Comparison of ENCODE assay signal across 8 cellular contexts in the genomic region with DNA sequence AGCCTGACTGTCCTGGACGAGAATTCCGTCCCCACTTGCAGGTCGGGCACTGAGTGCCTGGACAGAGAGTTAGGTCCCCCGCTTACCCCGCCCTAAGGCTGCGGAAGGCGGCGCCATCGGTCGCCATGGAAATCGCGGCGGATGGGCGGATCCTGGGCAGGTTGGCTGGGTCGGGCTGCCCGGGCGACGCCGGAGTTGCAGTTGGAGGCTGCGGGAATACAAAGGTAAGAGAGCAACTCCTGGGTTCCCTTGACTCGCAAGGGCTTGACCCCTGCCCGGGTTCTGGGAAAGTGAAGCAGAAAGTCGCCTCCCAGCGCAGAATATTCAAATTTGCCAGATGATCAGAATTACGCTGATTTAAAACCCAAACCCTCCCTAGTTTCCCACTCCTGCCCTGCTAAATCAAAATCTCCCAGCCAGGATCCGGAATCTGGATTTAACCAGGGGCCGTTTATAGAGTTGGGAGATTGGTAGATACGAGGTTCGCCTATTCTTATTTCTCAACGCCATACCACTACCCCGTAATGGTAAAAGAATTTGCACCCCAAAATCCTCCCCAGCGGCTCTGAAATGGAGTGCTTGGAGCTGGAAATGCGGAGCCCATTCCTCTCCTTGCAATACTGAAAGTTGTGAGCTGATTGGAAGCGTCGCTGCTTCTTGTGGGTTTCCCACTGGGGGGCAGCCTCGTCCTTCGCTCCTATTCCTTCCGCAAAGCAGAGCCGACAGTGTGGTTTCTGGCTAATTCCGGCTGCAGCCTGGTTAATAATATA.
DNase-seq lines count a peak whose midpoint lies in the region; ATAC-seq and TF ChIP-seq lines count a peak whose summit lies in the region.

No MANE protein-coding gene starts in this region.

- peak; percentile 74 for DNase-seq in NCI-H2227 (lab: John Stamatoyannopoulos, UW; ENCODE audit: unreplicated experiment)
- no peak for DNase-seq in NCI-H2227 treated with DMSO at 0.1 percent for 48 hours (lab: John Stamatoyannopoulos, UW)
- peak; percentile 70 for DNase-seq in NCI-H2171 treated with DMSO at 0.1 percent for 48 hours (lab: John Stamatoyannopoulos, UW)
- DNase-seq in amniotic stem cell (lab: John Stamatoyannopoulos, UW), result peak; percentile 67
- peak; percentile 79 to 90 (median 84) for DNase-seq in heart left ventricle
- DNase-seq in non-pigmented ciliary epithelial cell (ENCODE audit: low read depth), result peak; percentile 46

- no peaks in the 10 kb centered on the region for H3K36me3 ChIP-seq in heart left ventricle

- H3K4me1 ChIP-seq in heart left ventricle, result peaks cover 0 to 27% (median 18%) of the 10 kb centered on the region in 12 donors

- intact Hi-C loops in heart left ventricle (cut with DNase I), result loop anchor here in 9 of 10 donors (1.0 to 10.0 kb wide), 13 partner anchors 113 to 435 kb away; partner anchors contain the start of gene FRMD3 (in 2 of the 9)

- peak; percentile 47 to 84 (median 68) for TF ChIP-seq CTCF in heart left ventricle (IDR thresholded peaks at IDR 0.05)

- TF ChIP-seq POLR2A in heart left ventricle (IDR thresholded peaks at IDR 0.05), result peak in 1 of 2 donors; percentile 24

- WGBS in heart left ventricle, 4 donors, result 1 to 13% (median 4%) methylated on average over 40 of the region's 40 CpGs

- peak overlapping the region; percentile 44 to 73 (median 62) for H3K4me3 ChIP-seq in heart left ventricle

- ATAC-seq in HG02885 (IDR thresholded peaks at IDR 0.05; ENCODE audit: poor library complexity, unreplicated experiment) (peak; percentile 35), heart left ventricle (peak; percentile 93 to 97 (median 97)), HG02623 (IDR thresholded peaks at IDR 0.05; ENCODE audit: unreplicated experiment) (no peak)

- H3K27me3 ChIP-seq in heart left ventricle, result no peaks in the 10 kb centered on the region

- peak overlapping the region; percentile 19 to 82 (median 73) for H3K27ac ChIP-seq in heart left ventricle

- H3K9me3 ChIP-seq in heart left ventricle, result no peaks in the 10 kb centered on the region
